In the genomic region with DNA sequence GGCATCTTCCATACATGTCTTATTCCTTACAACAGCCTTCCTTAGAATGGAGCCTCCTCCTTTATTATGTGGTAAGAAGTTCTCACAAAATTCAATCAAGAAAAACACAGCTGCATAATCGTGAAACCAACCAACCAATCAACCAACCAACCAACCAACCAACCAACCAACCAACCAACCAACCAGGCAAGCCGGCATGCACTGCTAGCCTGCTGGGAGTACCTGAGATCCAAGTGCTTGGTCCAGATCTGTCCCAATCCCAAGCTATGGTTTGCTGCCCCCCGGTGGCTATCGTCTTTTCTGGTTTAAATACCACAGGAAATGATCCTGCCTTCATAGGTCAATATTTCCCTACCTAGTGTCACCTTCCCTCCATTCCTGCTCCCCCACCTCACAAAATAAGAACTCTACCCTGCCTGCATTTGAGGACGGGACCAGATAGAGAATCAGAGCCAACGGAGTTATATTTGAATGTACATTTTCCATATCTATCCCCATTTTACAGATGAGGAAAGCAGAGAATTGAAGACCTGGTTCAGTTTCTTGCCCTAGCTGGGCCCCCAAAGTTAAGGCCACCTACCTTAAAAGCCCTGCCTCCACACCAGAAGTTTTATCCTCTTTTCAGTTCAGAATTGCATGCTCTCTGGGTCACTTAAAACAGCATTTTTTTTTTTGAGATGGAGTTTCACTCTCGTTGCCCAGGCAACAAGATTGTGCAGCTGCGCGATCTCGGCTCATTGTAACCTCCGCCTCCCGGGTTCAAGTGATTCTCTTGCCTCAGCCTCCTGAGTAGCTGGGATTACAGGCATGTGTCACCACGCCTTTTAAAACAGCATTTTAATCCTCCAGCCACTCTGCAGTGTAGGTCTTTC, we compare ENCODE assay signal across 8 cellular contexts. TPM values are rescaled to one million over a fixed set of nuclear protein-coding genes. Genes with fewer than 3 reads are reported as not detected.
DNase-seq lines count a peak whose midpoint lies in the region; ATAC-seq, FAIRE-seq and TF ChIP-seq lines count a peak whose summit lies in the region.

No MANE protein-coding gene starts in this region.

- no peak overlapping the region for H3K4ac ChIP-seq in H1 (replicated peaks; ENCODE audit: insufficient read length, low read depth, low read length)

- H2BK12ac ChIP-seq in H1 (ENCODE audit: low read depth, low read length), result no peak overlapping the region

- H2BK120ac ChIP-seq in H1 (replicated peaks; ENCODE audit: low read depth, low read length), result no peak overlapping the region

- H3K27ac Mint-ChIP-seq in WTC11 (no peak overlapping the region), mesothelial cell of epicardium (no peak overlapping the region), type B pancreatic cell (no peak overlapping the region)

- H4K5ac ChIP-seq in H1 (ENCODE audit: insufficient read length, low read depth, low read length), result no peak overlapping the region

- no peaks in the 10 kb centered on the region for H3K79me1 ChIP-seq in H1 (ENCODE audit: low read depth, low read length)

- H4K20me1 ChIP-seq in H1 (replicated peaks in 1 of 2; ENCODE audit: control insufficient read depth in 1 of 2, insufficient read depth in 2 of 2, low read length in 2 of 2), result no peaks in the 10 kb centered on the region

- H3K4me1 Mint-ChIP-seq in WTC11 (peaks cover 2% of the 10 kb centered on the region; the same call in 1 of the 2 replicates), mesothelial cell of epicardium (peaks cover 5% of the 10 kb centered on the region), type B pancreatic cell (ENCODE audit: unreplicated experiment) (peaks cover 37% of the 10 kb centered on the region)

- H3K18ac ChIP-seq in H1 (ENCODE audit: extremely low read depth, low read length), result no peak overlapping the region

- peak; percentile 83 to 84 for TF ChIP-seq RAD21 in H1 (IDR thresholded peaks at IDR 0.05 in 1 of 2, conservative IDR thresholded peaks at IDR 0.05 in 1 of 2; ENCODE audit: low read depth in 2 of 2, low read length in 2 of 2)

- no peak for TF ChIP-seq POLR2A in H1 (IDR thresholded peaks at IDR 0.05; ENCODE audit: control extremely low read depth in 1 of 2, low read depth in 2 of 2, low read length in 2 of 2)

- no peak overlapping the region for H3K9ac ChIP-seq in H1 (replicated peaks in 1 of 4; ENCODE audit: extremely low read depth in 1 of 4, low read depth in 3 of 4, low read length in 3 of 4)

- H3K56ac ChIP-seq in H1 (replicated peaks; ENCODE audit: insufficient read length, low read depth, low read length), result no peak overlapping the region

- no peak overlapping the region for H2AK5ac ChIP-seq in H1 (ENCODE audit: low read depth, low read length)

- H2BK5ac ChIP-seq in H1 (ENCODE audit: low read depth, low read length), result no peak overlapping the region

- no peak overlapping the region for H3K4me3 ChIP-seq in H1 (ENCODE audit: extremely low read depth in 1 of 4, insufficient read depth in 2 of 4, low read depth in 3 of 4, low read length in 4 of 4)

- no peak overlapping the region for H2AFZ ChIP-seq in H1 (ENCODE audit: low read length)

- H3K36me3 Mint-ChIP-seq in WTC11 (no peaks in the 10 kb centered on the region), mesothelial cell of epicardium (no peaks in the 10 kb centered on the region), type B pancreatic cell (no peaks in the 10 kb centered on the region)

- no peak overlapping the region for H3K4me2 ChIP-seq in H1 (ENCODE audit: insufficient read depth in 1 of 2, low read depth in 2 of 2, low read length in 2 of 2)

- H3K27ac ChIP-seq in H1 (ENCODE audit: low read depth, low read length), result no peak overlapping the region

- H2BK15ac ChIP-seq in H1 (ENCODE audit: low read length), result no peak overlapping the region

- H3K36me3 ChIP-seq in H1 (ENCODE audit: control insufficient read depth in 2 of 4, insufficient read depth in 4 of 4, low read length in 3 of 4), result no peaks in the 10 kb centered on the region

- DNase-seq in activated effector memory CD4-positive, alpha-beta T cell treated with anti-CD3 and anti-CD28 coated beads, Interleukin-2, amount 50 U/mL, for 16 hours, result peak; percentile 82
- no peak for DNase-seq in activated effector memory CD4-positive, alpha-beta T cell treated with Interleukin-2 at 50 U/mL for 16 hours
- peak; percentile 76 for DNase-seq in NCI-H2029 treated with DMSO at 0.1 percent for 48 hours (lab: John Stamatoyannopoulos, UW)
- peak; percentile 84 for DNase-seq in WTC11 (ENCODE audit: low spot score)
- DNase-seq in H1 (ENCODE audit: low read depth in 1 of 2, low spot score in 2 of 2), result peak; percentile 49 to 86
- peak in 1 of 2 experiments; percentile 60 for DNase-seq in mesothelial cell of epicardium (ENCODE audit: low spot score in 2 of 2, unreplicated experiment in 2 of 2)
- DNase-seq in type B pancreatic cell (ENCODE audit: extremely low spot score, unreplicated experiment), result no peak

- TF ChIP-seq EP300 in H1 (IDR thresholded peaks at IDR 0.05; ENCODE audit: borderline replicate concordance in 1 of 2, low read depth in 2 of 2, low read length in 2 of 2), result no peak

- no peak overlapping the region for H2BK20ac ChIP-seq in H1 (ENCODE audit: low read length)

- POLR2A ChIA-PET in WTC11 (lab: Charles Lee) (interaction anchor here (1.0 kb wide), 1 partner anchor 109 kb away, joined by 4 read pairs; no protein-coding TSS in a partner anchor), H1 (lab: Charles Lee; ENCODE audit: partially characterized antibody) (interaction anchor here (1.0 kb wide), 1 partner anchor 110 kb away, joined by 6 read pairs; no protein-coding TSS in a partner anchor)

- no peaks in the 10 kb centered on the region for H3K23me2 ChIP-seq in H1 (ENCODE audit: low read depth, low read length)

- H4K8ac ChIP-seq in H1 (ENCODE audit: extremely low read depth, insufficient read depth, low read length), result no peak overlapping the region

- ATAC-seq in WTC11, result peak; percentile 93
- ATAC-seq in HG02571 (IDR thresholded peaks at IDR 0.05; ENCODE audit: unreplicated experiment), result no peak

- CTCF ChIA-PET in WTC11 (lab: Charles Lee) (interaction anchor here (0.6 to 2.7 kb wide), 23 partner anchors 10 to 293 kb away, joined by 3 to 18 read pairs (median 4); partner anchors contain the start of gene CDKN1A), H1 (lab: Charles Lee; ENCODE audit: partially characterized antibody) (interaction anchor here (0.8 to 5.0 kb wide), 33 partner anchors 9 to 293 kb away, joined by 3 to 35 read pairs (median 5); partner anchors contain the start of gene RAB44)

- no peaks in the 10 kb centered on the region for H3K79me2 ChIP-seq in H1 (ENCODE audit: control insufficient read depth in 1 of 2, insufficient read depth in 2 of 2, low read length in 2 of 2)

- no peaks in the 10 kb centered on the region; a peak in 1 of 7 replicates for H3K4me1 ChIP-seq in H1 (replicated peaks in 1 of 4; ENCODE audit: control insufficient read depth in 3 of 4, insufficient read depth in 4 of 4, low read length in 3 of 4)

- no peak overlapping the region for H3K14ac ChIP-seq in H1 (ENCODE audit: insufficient read length)

- FAIRE-seq in H1 (lab: Jason Lieb, UNC), result no peak

- no peaks in the 10 kb centered on the region for H3K9me3 ChIP-seq in H1 (ENCODE audit: insufficient read depth in 2 of 2, low read depth in 1 of 2, low read length in 1 of 2)

- peak; percentile 27; the same call in 1 of the 2 replicates for TF ChIP-seq CTCF in WTC11 (IDR thresholded peaks at IDR 0.05)
- peak in 2 of 3 experiments; percentile 80; a peak in 3 of 4 replicates for TF ChIP-seq CTCF in H1 (IDR thresholded peaks at IDR 0.05; ENCODE audit: control extremely low read depth in 1 of 3, insufficient read depth in 1 of 3, low read depth in 1 of 3, low read length in 3 of 3)
- TF ChIP-seq CTCF in mesothelial cell of epicardium (IDR thresholded peaks at IDR 0.05; ENCODE audit: unreplicated experiment), result peak; percentile 25
- peak; percentile 69 for TF ChIP-seq CTCF in type B pancreatic cell (conservative IDR thresholded peaks at IDR 0.05)

- no peaks in the 10 kb centered on the region for H3K27me3 ChIP-seq in H1 (replicated peaks in 1 of 4; ENCODE audit: control insufficient read depth in 3 of 4, extremely low read depth in 1 of 4, insufficient read depth in 3 of 4, low read length in 3 of 4)

- H3K9me3 Mint-ChIP-seq in WTC11 (no peaks in the 10 kb centered on the region), mesothelial cell of epicardium (no peaks in the 10 kb centered on the region), type B pancreatic cell (no peaks in the 10 kb centered on the region)

- 62% methylated on average over 13 of the region's 13 CpGs; no CpG with 5 or more reads in 1 of the 2 experiments for whole genome bisulfite sequencing in H1 (ENCODE audit: extremely low coverage in 1 of 2, insufficient coverage in 1 of 2, insufficient read length in 1 of 2, insufficient replicate concordance in 2 of 2, low coverage in 1 of 2, low lambda C conversion rate in 2 of 2, missing lambda C conversion rate in 1 of 2), 2 experiments

- no peak overlapping the region for H3K4me3 Mint-ChIP-seq in WTC11
- no peak overlapping the region for H3K4me3 Mint-ChIP-seq in mesothelial cell of epicardium
- H3K4me3 Mint-ChIP-seq in type B pancreatic cell, result no peak overlapping the region

- peaks cover 2% of the 10 kb centered on the region; the same call in 1 of the 2 replicates for H3K27me3 Mint-ChIP-seq in WTC11 (ENCODE audit: low read depth)
- H3K27me3 Mint-ChIP-seq in mesothelial cell of epicardium (ENCODE audit: low read depth), result no peaks in the 10 kb centered on the region
- no peaks in the 10 kb centered on the region for H3K27me3 Mint-ChIP-seq in type B pancreatic cell

- no peak overlapping the region for H4K91ac ChIP-seq in H1 (replicated peaks; ENCODE audit: insufficient read length, low read length)

- no peak overlapping the region for H3K23ac ChIP-seq in H1 (ENCODE audit: insufficient read length)

RNA-seq across cellular contexts. Expression of gene RAB44, which starts 27.1 kb away (rescaled TPM):
- total RNA-seq in WTC11 (2021), result 0.07 to 0.11 TPM in 2 of 3 replicates, not detected in the other
- not detected in 2 replicates for total RNA-seq in H1 (2021; fragmentation: NEBNext Ultra II Directional; extraction: Animal tissue kit (Norgen Biotek cat#: 25700))
- polyA plus RNA-seq in H1 (2011; rRNA removed), result 0.02 and 0.03 TPM in 2 replicates
- polyA plus RNA-seq in H1 (2011; cell fraction: cytosol; rRNA removed), result 0.06 TPM
- 0.09 TPM for polyA plus RNA-seq in H1 (2011; cell fraction: nucleus; rRNA removed)
- 0.11 TPM in 1 of 4 replicates, not detected in the others for polyA plus RNA-seq in H1 (2012, experiment 1 of 2)
- not detected for polyA plus RNA-seq in H1 (2012, experiment 2 of 2)
- polyA plus RNA-seq in H1 (2013, experiment 1 of 2), result 0.02 TPM
- 0.02 TPM for polyA plus RNA-seq in H1 (2013, experiment 2 of 2)
- polyA minus RNA-seq in H1 (2011; rRNA and poly(A)+ RNA removed), result 0.10 TPM in 1 of 2 replicates, not detected in the other
- not detected for polyA minus RNA-seq in H1 (2011; cell fraction: cytosol; rRNA and poly(A)+ RNA removed)
- not detected for polyA minus RNA-seq in H1 (2011; cell fraction: nucleus; rRNA and poly(A)+ RNA removed)
- total RNA-seq in mesothelial cell of epicardium, result 0.07 to 0.16 TPM in 2 of 3 replicates, not detected in the other
- 0.07 TPM in 1 of 2 replicates, not detected in the other for total RNA-seq in type B pancreatic cell (ENCODE audit: low replicate concordance)

RNA-seq across cellular contexts. Expression of gene CDKN1A, which starts 46.2 kb away (rescaled TPM):
- 35.9 to 75.1 TPM (median 38.1 TPM) in 3 replicates for total RNA-seq in WTC11 (2021)
- 14.5 and 15.2 TPM in 2 replicates for total RNA-seq in H1 (2021; fragmentation: NEBNext Ultra II Directional; extraction: Animal tissue kit (Norgen Biotek cat#: 25700))
- 36.0 and 56.1 TPM in 2 replicates for polyA plus RNA-seq in H1 (2011; rRNA removed)
- 26.6 TPM for polyA plus RNA-seq in H1 (2011; cell fraction: cytosol; rRNA removed)
- polyA plus RNA-seq in H1 (2011; cell fraction: nucleus; rRNA removed), result 39.2 TPM
- polyA plus RNA-seq in H1 (2012, experiment 1 of 2), result 23.5 to 37.7 TPM (median 28.4 TPM) in 4 replicates
- polyA plus RNA-seq in H1 (2012, experiment 2 of 2), result 42.7 TPM
- 15.1 TPM for polyA plus RNA-seq in H1 (2013, experiment 1 of 2)
- polyA plus RNA-seq in H1 (2013, experiment 2 of 2), result 16.1 TPM
- polyA minus RNA-seq in H1 (2011; rRNA and poly(A)+ RNA removed), result 15.5 and 20.6 TPM in 2 replicates
- 14.0 TPM for polyA minus RNA-seq in H1 (2011; cell fraction: cytosol; rRNA and poly(A)+ RNA removed)
- 33.3 TPM for polyA minus RNA-seq in H1 (2011; cell fraction: nucleus; rRNA and poly(A)+ RNA removed)
- total RNA-seq in mesothelial cell of epicardium, result 54.1 to 57.1 TPM (median 55.2 TPM) in 3 replicates
- total RNA-seq in type B pancreatic cell (ENCODE audit: low replicate concordance), result 76.3 and 185 TPM in 2 replicates

Comparison
In these comparisons a context has a peak if more than half of its experiments do, and no peak if none do; other contexts are left out.
1. DNase-seq: peak in activated effector memory CD4-positive, alpha-beta T cell treated with anti-CD3 and anti-CD28 coated beads, Interleukin-2, amount 50 U/mL, for 16 hours (single experiment), NCI-H2029 treated with DMSO at 0.1 percent for 48 hours (single experiment), WTC11 (single experiment) and H1 (2 of 2); none in activated effector memory CD4-positive, alpha-beta T cell treated with Interleukin-2 at 50 U/mL for 16 hours (single experiment) and type B pancreatic cell (single experiment).
2. CTCF ChIP-seq: peak in every context shown above with its lines; median percentile 80 in H1; 69 in type B pancreatic cell; 27 in WTC11; 25 in mesothelial cell of epicardium.